Comparison of ENCODE assay signal across 3 cellular contexts in genomic region chr2:3727397-3728045, GRCh38.
A peak's percentile ranks its signal among the peaks of the same experiment; 100 is the strongest.
TF ChIP-seq lines count a peak whose summit lies in the region.

No MANE protein-coding gene starts in this region.

TF ChIP-seq in IMR-90, 13 proteins besides CTCF, POLR2A, EP300 and RAD21:
- no peak for TF ChIP-seq RCOR1 (IDR thresholded peaks at IDR 0.05; ENCODE audit: insufficient replicate concordance, low read length)
- no peak for TF ChIP-seq MAZ (IDR thresholded peaks at IDR 0.05; ENCODE audit: borderline replicate concordance, low read depth, low read length)
- no peak for TF ChIP-seq RFX5 (IDR thresholded peaks at IDR 0.05; ENCODE audit: low read depth, low read length)
- TF ChIP-seq USF2 (IDR thresholded peaks at IDR 0.05; ENCODE audit: low read depth, low read length) = no peak
- no peak for TF ChIP-seq BHLHE40 (IDR thresholded peaks at IDR 0.05; ENCODE audit: low read depth, low read length)
- no peak for TF ChIP-seq CEBPB (IDR thresholded peaks at IDR 0.05; ENCODE audit: low read depth, low read length)
- TF ChIP-seq CHD1 (IDR thresholded peaks at IDR 0.05; ENCODE audit: low read depth, low read length) = no peak
- no peak for TF ChIP-seq NFE2L2 (IDR thresholded peaks at IDR 0.05; ENCODE audit: low read depth, low read length)
- TF ChIP-seq ELK1 (IDR thresholded peaks at IDR 0.05; ENCODE audit: borderline replicate concordance, low read depth, low read length) = no peak
- no peak for TF ChIP-seq SMC3 (IDR thresholded peaks at IDR 0.05; ENCODE audit: low read depth, low read length)
- no peak for TF ChIP-seq MAFK (IDR thresholded peaks at IDR 0.05; ENCODE audit: low read depth, low read length)
- no peak for TF ChIP-seq FOS (IDR thresholded peaks at IDR 0.05; ENCODE audit: low read depth, low read length)
- TF ChIP-seq MXI1 (IDR thresholded peaks at IDR 0.05; ENCODE audit: borderline replicate concordance, low read depth, low read length) = no peak

TF ChIP-seq in H1, 55 proteins besides CTCF, POLR2A, EP300 and RAD21:
- peak; percentile 10 for TF ChIP-seq ASH2L (IDR thresholded peaks at IDR 0.05; ENCODE audit: low read length)
- TF ChIP-seq TEAD4 (IDR thresholded peaks at IDR 0.05; ENCODE audit: low read depth, low read length) = peak; percentile 51; the same call in 1 of the 2 replicates
- TF ChIP-seq BACH1 (IDR thresholded peaks at IDR 0.05; ENCODE audit: low read length) = no peak

TF ChIP-seq in neural cell, 6 proteins besides CTCF, POLR2A, EP300 and RAD21:
- TF ChIP-seq EZH2 (IDR thresholded peaks at IDR 0.05; ENCODE audit: borderline replicate concordance, insufficient read depth, low read length, poor library complexity, severe bottlenecking) (no peak), REST (IDR thresholded peaks at IDR 0.05; ENCODE audit: borderline replicate concordance) (no peak), MXI1 (conservative IDR thresholded peaks at IDR 0.05; ENCODE audit: poor library complexity, severe bottlenecking) (no peak), TAF1 (IDR thresholded peaks at IDR 0.05; ENCODE audit: low read depth) (no peak), POLR2AphosphoS5 (IDR thresholded peaks at IDR 0.05) (no peak), SMC3 (conservative IDR thresholded peaks at IDR 0.05; ENCODE audit: poor library complexity) (no peak)
